Comparison of ENCODE assay signal across 16 cellular contexts in the genomic region with DNA sequence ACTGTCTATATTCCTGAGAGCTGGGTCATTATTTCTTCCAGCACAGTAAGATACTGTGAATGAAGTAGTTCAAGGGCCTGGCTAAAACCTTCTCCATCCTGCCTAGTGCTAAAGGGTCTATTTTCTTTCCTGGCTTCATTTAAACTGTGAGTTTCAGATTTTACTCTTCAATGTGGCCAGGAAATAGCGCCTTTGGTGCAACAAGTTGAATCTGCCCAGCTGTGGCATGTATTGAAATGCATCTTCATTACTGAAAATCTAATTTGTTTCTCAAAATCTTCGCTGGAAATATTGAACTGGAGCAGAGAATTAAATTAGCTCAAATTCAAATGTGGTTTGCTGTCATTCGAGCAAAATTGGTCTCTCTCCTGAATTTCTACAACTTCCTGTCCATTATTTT.
"Had no signal": no experiment of that assay in that cellular context is flagged by ENCODE, and none has a peak within 500 bp of the region (broad histone marks: within the 10 kb centered on the region; RNA-seq: fewer than 3 reads in every experiment).

No MANE protein-coding gene starts in this region.

- H3K27ac ChIP-seq: esophagus muscularis mucosa, foreskin keratinocyte, gastroesophageal sphincter, heart left ventricle, left lung, lower lobe of right lung had no signal

- H3K4me3 ChIP-seq: esophagus muscularis mucosa, gastroesophageal sphincter, heart left ventricle, left lung, lower lobe of right lung, mucosa of descending colon had no signal

- H3K4me3 Mint-ChIP-seq: effector memory CD8-positive, alpha-beta T cell; mesothelial cell of epicardium; naive B cell had no signal

- H3K4me1 ChIP-seq: esophagus muscularis mucosa, foreskin keratinocyte, gastroesophageal sphincter, heart left ventricle, left lung, lower lobe of right lung had no signal

- H3K27ac Mint-ChIP-seq: effector memory CD8-positive, alpha-beta T cell; mesothelial cell of epicardium had no signal

- H3K36me3 ChIP-seq: esophagus muscularis mucosa, gastroesophageal sphincter, heart left ventricle, left lung, lower lobe of right lung had no signal

- DNase-seq: cortex of kidney; effector CD8-positive, alpha-beta T cell; effector memory CD8-positive, alpha-beta T cell; foreskin keratinocyte; heart left ventricle; hippocampal formation; left cardiac atrium; left lung; left ventricle myocardium superior; lower lobe of right lung; mesenchymal stem cell; mucosa of descending colon; naive B cell had no signal

- H3K36me3 Mint-ChIP-seq: mesothelial cell of epicardium had no signal

- H3K9me3 Mint-ChIP-seq: effector memory CD8-positive, alpha-beta T cell; mesothelial cell of epicardium had no signal

- H3K9me3 ChIP-seq: esophagus muscularis mucosa, gastroesophageal sphincter, heart left ventricle, left lung, lower lobe of right lung, mucosa of descending colon had no signal

- H3K27me3 ChIP-seq: esophagus muscularis mucosa, foreskin keratinocyte, left lung had no signal
